1 cellular context compared by ENCODE assay signal in genomic region chr14:102737402-102738372, GRCh38.
TF ChIP-seq lines count a peak whose summit lies in the region.

No MANE protein-coding gene starts in this region.

TF ChIP-seq in A549, 52 proteins besides CTCF, POLR2A, EP300 and RAD21 (continued from another document):
- TF ChIP-seq HMGXB4 (CRISPR knock-in tag; IDR thresholded peaks at IDR 0.05; ENCODE audit: borderline replicate concordance) (no peak), NPAS2 (CRISPR knock-in tag; IDR thresholded peaks at IDR 0.05; ENCODE audit: borderline replicate concordance) (no peak)
